Comparison of ENCODE assay signal across 16 cellular contexts in genomic region chr7:41779918-41780317, GRCh38.
A peak's percentile ranks its signal among the peaks of the same experiment; 100 is the strongest.
DNase-seq lines count a peak whose midpoint lies in the region; ATAC-seq and TF ChIP-seq lines count a peak whose summit lies in the region.
"Had no signal": no experiment of that assay in that cellular context is flagged by ENCODE, and none has a peak within 500 bp of the region (broad histone marks: within the 10 kb centered on the region; RNA-seq: fewer than 3 reads in every experiment).

No MANE protein-coding gene starts in this region.

- no peak for TF ChIP-seq CTCF in dorsolateral prefrontal cortex (IDR thresholded peaks at IDR 0.05 in 54 of 56, conservative IDR thresholded peaks at IDR 0.05 in 2 of 56; ENCODE audit: low read depth in 1 of 56, partially characterized antibody in 56 of 56)

- H3K4me3 ChIP-seq in dorsolateral prefrontal cortex, result no peak overlapping the region
- H3K4me3 ChIP-seq: HAP-1, ovary, spleen had no signal

- no peaks in the 10 kb centered on the region for H3K27me3 ChIP-seq in dorsolateral prefrontal cortex
- H3K27me3 ChIP-seq: ovary, spleen had no signal

- peak; percentile 44 for ATAC-seq in HG03432 (IDR thresholded peaks at IDR 0.05; ENCODE audit: unreplicated experiment)
- peak; percentile 46 for ATAC-seq in left lobe of liver
- no peak for ATAC-seq in HG03108 (IDR thresholded peaks at IDR 0.05; ENCODE audit: unreplicated experiment)
- no peak for ATAC-seq in HG03442 (IDR thresholded peaks at IDR 0.05; ENCODE audit: unreplicated experiment)

- no peak overlapping the region for H3K27ac ChIP-seq in dorsolateral prefrontal cortex
- H3K27ac ChIP-seq: ovary had no signal

- intact Hi-C loops in dorsolateral prefrontal cortex (cut with DNase I), result no loop called here

- DNase-seq in AML-193 (lab: John Stamatoyannopoulos, UW) (peak; percentile 88 to 90), SKM-1 treated with dmso at 0.1 percent for 144 hours (lab: John Stamatoyannopoulos, UW; ENCODE audit: unreplicated experiment) (peak; percentile 91), left lobe of liver (ENCODE audit: low spot score) (no peak), dorsolateral prefrontal cortex (no peak)
- DNase-seq in stimulated activated naive CD4-positive, alpha-beta T cell treated with Interleukin-2 at 50 U/mL for 16 hours (lab: John Stamatoyannopoulos, UW), result no peak
- DNase-seq: activated CD8-positive, alpha-beta memory T cell treated with anti-CD3 and anti-CD28 coated beads for 24 hours; dermis blood vessel endothelial cell; DMS153; NCI-H2107; ovary; SHP77 treated with DMSO at 0.1 percent for 48 hours; spleen had no signal

Comparison
In these comparisons a context has a peak if more than half of its experiments do, and no peak if none do; other contexts are left out.
1. DNase-seq: peak in AML-193 (2 of 2) and SKM-1 treated with dmso at 0.1 percent for 144 hours (single experiment); none in left lobe of liver (single experiment), dorsolateral prefrontal cortex (0 of 10) and stimulated activated naive CD4-positive, alpha-beta T cell treated with Interleukin-2 at 50 U/mL for 16 hours (single experiment).
2. ATAC-seq: peak in HG03432 (single experiment) and left lobe of liver (single experiment); none in HG03108 (single experiment) and HG03442 (single experiment).